ENCODE assay signal across 28 cellular contexts in the genomic region with DNA sequence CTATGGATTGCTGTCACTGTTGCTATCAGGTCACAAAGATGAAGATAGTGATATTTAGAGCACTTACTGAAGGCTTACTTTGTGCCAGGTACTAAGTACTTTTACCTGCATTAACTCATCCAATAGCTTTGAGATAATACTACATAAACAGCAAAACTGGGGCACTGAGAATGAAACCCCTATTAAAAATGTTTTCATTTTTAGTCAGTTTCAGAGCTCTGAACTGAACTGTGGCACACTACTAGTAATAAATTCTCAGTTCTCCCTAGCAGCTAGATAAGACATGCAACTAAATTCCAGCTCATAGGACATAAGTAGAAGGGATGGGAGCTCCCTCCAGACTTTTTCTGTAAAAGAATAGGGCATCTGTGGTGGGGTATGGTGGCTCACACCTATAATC.
"Had no signal": no experiment of that assay in that cellular context is flagged by ENCODE, and none has a peak within 500 bp of the region (broad histone marks: within the 10 kb centered on the region; RNA-seq: fewer than 3 reads in every experiment).

No MANE protein-coding gene starts in this region.

- FAIRE-seq: frontal cortex had no signal

- ATAC-seq: activated CD4-positive, alpha-beta T cell treated with anti-CD3 and anti-CD28 coated beads for 36 hours; activated CD8-positive, alpha-beta memory T cell treated with anti-CD3 and anti-CD28 coated beads, Interleukin-2, amount 10 ng/mL, durations not matched to agents 7 days and 5 days; activated CD8-positive, alpha-beta T cell treated with anti-CD3 and anti-CD28 coated beads, Interleukin-2, amount 10 ng/mL, durations not matched to agents 7 days and 5 days; activated naive CD4-positive, alpha-beta T cell treated with anti-CD3 and anti-CD28 coated beads, Interleukin-2, amount 50 U/mL, for 72 hours; esophagus mucosa had no signal

- H3K4me1 ChIP-seq: ascending aorta, breast epithelium, colonic mucosa had no signal

- H3K27ac ChIP-seq: ascending aorta, breast epithelium, cardiac muscle cell, colonic mucosa, dorsolateral prefrontal cortex had no signal

- H3K36me3 ChIP-seq: breast epithelium, colonic mucosa had no signal

- H3K4me3 ChIP-seq: ascending aorta, breast epithelium, cardiac muscle cell, colonic mucosa, dorsolateral prefrontal cortex had no signal

- H3K9me3 ChIP-seq: ascending aorta, breast epithelium, colonic mucosa had no signal

- H3K27me3 ChIP-seq: ascending aorta, breast epithelium, cardiac muscle cell, colonic mucosa, dorsolateral prefrontal cortex had no signal

- DNase-seq: activated CD4-positive, alpha-beta memory T cell treated with anti-CD3 and anti-CD28 coated beads for 36 hours; activated CD4-positive, alpha-beta T cell treated with anti-CD3 and anti-CD28 coated beads for 36 hours; activated CD4-positive, alpha-beta T cell treated with anti-CD3 and anti-CD28 coated beads, Interleukin-2, amount 10 ng/mL, durations not matched to agents 24 days and 14 days; activated CD4-positive, CD25-positive, alpha-beta regulatory T cell; activated CD4-positive, CD25-positive, alpha-beta regulatory T cell treated with anti-CD3 and anti-CD28 coated beads, Interleukin-2, amount 50 U/mL, for 72 hours; activated CD8-positive, alpha-beta memory T cell treated with anti-CD3 and anti-CD28 coated beads, Interleukin-2, amount 10 ng/mL, durations not matched to agents 7 days and 5 days; activated CD8-positive, alpha-beta memory T cell treated with anti-CD3 and anti-CD28 coated beads, Interleukin-2, amount 50 U/mL, for 4 hours; activated CD8-positive, alpha-beta T cell treated with anti-CD3 and anti-CD28 coated beads, Interleukin-2, amount 10 ng/mL, durations not matched to agents 7 days and 5 days; activated gamma-delta T cell; activated naive CD4-positive, alpha-beta T cell; activated naive CD4-positive, alpha-beta T cell treated with anti-CD3 and anti-CD28 coated beads, Interleukin-2, amount 10 ng/mL, durations not matched to agents 7 days and 5 days; activated naive CD8-positive, alpha-beta T cell treated with anti-CD3 and anti-CD28 coated beads, Interleukin-2, amount 10 ng/mL, durations not matched to agents 7 days and 5 days; activated T-cell treated with anti-CD3 and anti-CD28 coated beads, Interleukin-2, amount 50 U/mL, for 1 hour; activated T-cell treated with anti-CD3 and anti-CD28 coated beads, Interleukin-2, amount 50 U/mL, for 48 hours; central memory CD4-positive, alpha-beta T cell; cerebellar nuclear complex; colonic mucosa; dorsolateral prefrontal cortex; effector memory CD4-positive, alpha-beta T cell; endodermal cell; foreskin fibroblast; hippocampal formation had no signal
